ENCODE assay signal across 13 cellular contexts in the genomic region with DNA sequence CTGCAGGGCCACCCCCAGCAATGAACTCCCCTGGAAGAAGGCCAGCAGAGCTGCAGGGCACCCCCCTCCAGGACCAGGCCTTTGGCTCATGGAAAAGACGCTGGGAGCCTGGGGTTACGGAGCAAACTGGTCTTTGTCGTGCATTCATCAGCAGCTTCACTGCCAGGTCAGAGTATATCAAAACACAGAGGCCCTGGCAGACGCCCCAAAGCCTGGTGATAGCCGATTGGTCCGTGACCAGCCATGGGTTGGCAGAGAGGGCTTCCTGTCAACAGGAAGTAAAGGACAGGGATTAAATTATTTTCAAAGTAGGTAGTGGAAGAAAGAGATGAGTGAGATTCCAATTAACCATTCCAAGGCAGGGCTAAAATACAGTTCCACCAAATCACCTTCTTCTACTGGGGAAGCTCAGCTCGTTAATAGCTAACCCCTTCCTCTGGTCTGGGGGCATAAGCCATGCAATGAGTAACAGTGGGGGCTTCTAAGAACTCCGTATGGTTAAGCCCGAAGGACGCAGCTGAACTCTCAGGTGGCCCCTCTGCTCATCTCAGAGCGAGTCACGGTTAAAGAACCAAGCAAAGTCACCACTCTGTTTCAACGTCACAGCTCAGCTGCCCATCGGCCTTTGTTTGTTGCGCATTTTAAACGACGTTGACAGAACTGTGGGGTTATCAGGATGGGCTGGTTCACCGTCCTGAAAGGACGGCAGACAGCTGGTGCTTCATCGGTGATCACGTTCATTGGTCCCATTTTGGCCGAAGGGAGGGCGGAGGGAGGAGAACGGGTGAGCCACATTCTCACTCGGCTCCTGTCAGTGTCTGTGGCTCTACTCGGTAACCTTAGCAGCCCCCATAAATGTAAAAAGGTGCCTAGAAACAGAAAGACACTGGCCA. TPM values are rescaled to one million over a fixed set of nuclear protein-coding genes. Genes with fewer than 3 reads are reported as not detected.
DNase-seq lines count a peak whose midpoint lies in the region; ATAC-seq and TF ChIP-seq lines count a peak whose summit lies in the region.
"Had no signal": no experiment of that assay in that cellular context is flagged by ENCODE, and none has a peak within 500 bp of the region (broad histone marks: within the 10 kb centered on the region; RNA-seq: fewer than 3 reads in every experiment).

No MANE protein-coding gene starts in this region.

- H3K4me1 Mint-ChIP-seq in endodermal cell (peaks cover 18% of the 10 kb centered on the region), nephron (peaks cover 10% of the 10 kb centered on the region)

- TF ChIP-seq CTCF in SK-N-SH (IDR thresholded peaks at IDR 0.05) (no peak), endodermal cell (conservative IDR thresholded peaks at IDR 0.05) (no peak), nephron (IDR thresholded peaks at IDR 0.05; ENCODE audit: unreplicated experiment in 3 of 3) (no peak), uterus (IDR thresholded peaks at IDR 0.05) (no peak), foreskin fibroblast (IDR thresholded peaks at IDR 0.05; ENCODE audit: low read depth, low read length) (no peak)

- no peak for TF ChIP-seq RAD21 in SK-N-SH (IDR thresholded peaks at IDR 0.05; ENCODE audit: low read length)

- H3K27me3 ChIP-seq in SK-N-SH (ENCODE audit: insufficient read depth) (peaks cover 37% of the 10 kb centered on the region), endodermal cell (ENCODE audit: control insufficient read depth, insufficient read depth, low read length, poor library complexity, severe bottlenecking) (peaks cover 6% of the 10 kb centered on the region), uterus (no peaks in the 10 kb centered on the region)
- H3K27me3 ChIP-seq: cardiac muscle cell, SJSA1 had no signal

- POLR2A ChIA-PET in SK-N-SH (lab: Yijun Ruan, JAX) = no interaction called here

- H3K4me2 ChIP-seq in SK-N-SH = no peak overlapping the region
- H3K4me2 ChIP-seq: A549 had no signal

- TF ChIP-seq POLR2A in uterus (IDR thresholded peaks at IDR 0.05) = no peak

- H3K9me3 ChIP-seq in SK-N-SH = no peaks in the 10 kb centered on the region
- H3K9me3 ChIP-seq in endodermal cell (ENCODE audit: control insufficient read depth, low read length) = no peaks in the 10 kb centered on the region
- H3K9me3 ChIP-seq in uterus = no peaks in the 10 kb centered on the region
- H3K9me3 ChIP-seq: A549, SJSA1 had no signal

- DNase-seq in SK-N-SH (peak; percentile 77), endodermal cell (no peak), uterus (peak; percentile 35 to 49), HT-29 (ENCODE audit: low spot score) (no peak), NCI-H1417 (lab: John Stamatoyannopoulos, UW) (no peak), foreskin fibroblast (no peak)
- DNase-seq: activated B cell treated with CpG ODN at 0.5 μM for 24 hours; activated T-cell treated with anti-CD3 and anti-CD28 coated beads, Interleukin-2, amount 50 U/mL, for 48 hours had no signal

- H3K79me2 ChIP-seq in SK-N-SH (ENCODE audit: insufficient read depth) = no peaks in the 10 kb centered on the region

- no peak overlapping the region for H2AFZ ChIP-seq in SK-N-SH (ENCODE audit: low read depth)

- intact Hi-C loops in uterus (cut with DNase I; ENCODE audit: low total_unique reads) = no loop called here

- H3K36me3 ChIP-seq in SK-N-SH (replicated peaks in 1 of 2; ENCODE audit: control insufficient read depth in 1 of 2, insufficient read depth in 2 of 2, low read length in 1 of 2) = no peaks in the 10 kb centered on the region
- H3K36me3 ChIP-seq in endodermal cell (ENCODE audit: control insufficient read depth, insufficient read depth, low read length) = no peaks in the 10 kb centered on the region
- H3K36me3 ChIP-seq in uterus = no peaks in the 10 kb centered on the region
- H3K36me3 ChIP-seq: cardiac muscle cell, SJSA1 had no signal

- H3F3A ChIP-seq in SK-N-SH (replicated peaks; ENCODE audit: insufficient read depth) = no peaks in the 10 kb centered on the region

- H3K9me2 ChIP-seq in SK-N-SH = no peaks in the 10 kb centered on the region

- no peak for TF ChIP-seq EP300 in SK-N-SH (IDR thresholded peaks at IDR 0.05; ENCODE audit: borderline replicate concordance in 1 of 2, low read depth in 1 of 2, low read length in 1 of 2)

- no peak for ATAC-seq in SK-N-SH treated with all-trans-retinoic acid at 6 μM for 48 hours
- ATAC-seq: A549 had no signal

- whole genome bisulfite sequencing in SK-N-SH (ENCODE audit: low lambda C conversion rate) = 63% methylated on average over 26 of the region's 26 CpGs
- WGBS in endodermal cell (ENCODE audit: insufficient coverage in 1 of 2, insufficient read length in 1 of 2), 2 experiments = 65 to 74% methylated on average over 20 to 26 of the region's 26 CpGs

- H3K27me3 Mint-ChIP-seq in endodermal cell (ENCODE audit: insufficient read depth) (peaks cover 24% of the 10 kb centered on the region), nephron (ENCODE audit: low read depth) (peaks cover 24% of the 10 kb centered on the region)
- H3K27me3 Mint-ChIP-seq: activated B cell treated with CpG ODN at 0.5 μM for 24 hours had no signal

- no peaks in the 10 kb centered on the region for H3K36me3 Mint-ChIP-seq in endodermal cell (ENCODE audit: low read depth)
- no peaks in the 10 kb centered on the region for H3K36me3 Mint-ChIP-seq in nephron (ENCODE audit: low read depth)

- H3K9ac ChIP-seq in SK-N-SH (no peak overlapping the region), endodermal cell (ENCODE audit: extremely low read depth, low read length, poor library complexity, severe bottlenecking) (no peak overlapping the region)

- peaks cover 0 to 22% of the 10 kb centered on the region in 2 experiments; a peak in 1 of 4 replicates for H3K4me1 ChIP-seq in SK-N-SH (ENCODE audit: control insufficient read depth in 1 of 2, insufficient read depth in 2 of 2, low read depth in 1 of 2, low read length in 1 of 2)
- H3K4me1 ChIP-seq in endodermal cell (ENCODE audit: control insufficient read depth, insufficient read depth, low read length) = no peaks in the 10 kb centered on the region
- peaks cover 0 to 8% of the 10 kb centered on the region in 2 donors for H3K4me1 ChIP-seq in uterus
- H3K4me1 ChIP-seq: SJSA1 had no signal

- H3K4me3 ChIP-seq in SK-N-SH (ENCODE audit: low read depth in 2 of 2, low read length in 1 of 2) (no peak overlapping the region), endodermal cell (ENCODE audit: low read length) (no peak overlapping the region), uterus (peak overlapping the region in 1 of 2 donors; percentile 12), foreskin fibroblast (ENCODE audit: low read depth in 1 of 2, low read length in 2 of 2) (no peak overlapping the region)
- H3K4me3 ChIP-seq: A549, cardiac muscle cell, SJSA1 had no signal

- CTCF ChIA-PET in SK-N-SH (lab: Yijun Ruan, JAX) = interaction anchor here (1.1 to 1.7 kb wide), 6 partner anchors 8 to 109 kb away, joined by 3 to 5 read pairs (median 4); partner anchors contain the start of gene PRKAG2

- H3K27ac Mint-ChIP-seq in endodermal cell = no peak overlapping the region
- H3K27ac Mint-ChIP-seq in nephron = peak overlapping the region in 2 of 3 experiments; percentile 60 to 80
- H3K27ac Mint-ChIP-seq: activated B cell treated with CpG ODN at 0.5 μM for 24 hours had no signal

- no peak overlapping the region for H3K4me3 Mint-ChIP-seq in endodermal cell
- H3K4me3 Mint-ChIP-seq in nephron = peak overlapping the region in 1 of 3 experiments; percentile 19
- H3K4me3 Mint-ChIP-seq: activated B cell treated with CpG ODN at 0.5 μM for 24 hours had no signal

- no peaks in the 10 kb centered on the region for H3K9me3 Mint-ChIP-seq in endodermal cell
- no peaks in the 10 kb centered on the region for H3K9me3 Mint-ChIP-seq in nephron
- H3K9me3 Mint-ChIP-seq: activated B cell treated with CpG ODN at 0.5 μM for 24 hours had no signal

- no peaks in the 10 kb centered on the region for H4K20me1 ChIP-seq in SK-N-SH (ENCODE audit: insufficient read depth)

- H3K27ac ChIP-seq in SK-N-SH (ENCODE audit: low read depth in 2 of 2, low read length in 1 of 2) (peak overlapping the region in 1 of 2 experiments; percentile 79; a peak in 2 of 4 replicates), endodermal cell (ENCODE audit: low read depth, low read length) (peak overlapping the region; percentile 45), uterus (peak overlapping the region; percentile 49 to 65)
- H3K27ac ChIP-seq: A549, cardiac muscle cell, SJSA1 had no signal

TF ChIP-seq in SK-N-SH, 30 proteins besides CTCF, POLR2A, EP300 and RAD21 (continues in another document):
- TF ChIP-seq, protein P1, sequence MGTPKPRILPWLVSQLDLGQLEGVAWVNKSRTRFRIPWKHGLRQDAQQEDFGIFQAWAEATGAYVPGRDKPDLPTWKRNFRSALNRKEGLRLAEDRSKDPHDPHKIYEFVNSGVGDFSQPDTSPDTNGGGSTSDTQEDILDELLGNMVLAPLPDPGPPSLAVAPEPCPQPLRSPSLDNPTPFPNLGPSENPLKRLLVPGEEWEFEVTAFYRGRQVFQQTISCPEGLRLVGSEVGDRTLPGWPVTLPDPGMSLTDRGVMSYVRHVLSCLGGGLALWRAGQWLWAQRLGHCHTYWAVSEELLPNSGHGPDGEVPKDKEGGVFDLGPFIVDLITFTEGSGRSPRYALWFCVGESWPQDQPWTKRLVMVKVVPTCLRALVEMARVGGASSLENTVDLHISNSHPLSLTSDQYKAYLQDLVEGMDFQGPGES (IDR thresholded peaks at IDR 0.05; ENCODE audit: low read depth, low read length) = no peak
- TF ChIP-seq RFX5 (IDR thresholded peaks at IDR 0.05; ENCODE audit: low read length) = no peak
- TF ChIP-seq NRF1 (IDR thresholded peaks at IDR 0.05; ENCODE audit: low read depth, low read length) = no peak
- no peak for TF ChIP-seq RCOR1 (IDR thresholded peaks at IDR 0.05; ENCODE audit: low read length)

TF ChIP-seq in SK-N-SH treated with all-trans-retinoic acid at 6 μM for 48 hours, 23 proteins besides CTCF, POLR2A, EP300 and RAD21 (continues in another document):
- TF ChIP-seq OSR1 (CRISPR knock-in tag; IDR thresholded peaks at IDR 0.05) = no peak
- TF ChIP-seq CSDC2 (CRISPR knock-in tag; IDR thresholded peaks at IDR 0.05) = no peak
- TF ChIP-seq ZNF8 (CRISPR knock-in tag; IDR thresholded peaks at IDR 0.05) = no peak
- no peak for TF ChIP-seq ZNF70 (CRISPR knock-in tag; IDR thresholded peaks at IDR 0.05)
- TF ChIP-seq RARB (CRISPR knock-in tag; IDR thresholded peaks at IDR 0.05) = no peak

RNA-seq across cellular contexts. Expression of gene PRKAG2, which starts 8.8 kb away (rescaled TPM):
- polyA plus RNA-seq in SK-N-SH (2012; rRNA removed) = 51.6 and 62.0 TPM in 2 replicates
- 62.5 and 87.1 TPM in 2 replicates for polyA plus RNA-seq in SK-N-SH (2012; cell fraction: cytosol; rRNA removed)
- 49.2 and 76.3 TPM in 2 replicates for polyA plus RNA-seq in SK-N-SH (2012; cell fraction: nucleus; rRNA removed)
- total RNA-seq in endodermal cell (10 to 100 TPM; 17.2 to 20.7 TPM), uterus (10 to 100 TPM; 15.1 to 66.2 (median 33.6) TPM)
- polyA plus RNA-seq in endodermal cell (2013, experiment 1 of 2) = 13.3 TPM
- polyA plus RNA-seq in endodermal cell (2013, experiment 2 of 2) = 15.2 TPM
- 5.0 and 5.4 TPM in 2 replicates for total RNA-seq in HT-29 (2014; rRNA removed; shearing (Covaris generic))

Comparison
In these comparisons a context has a peak if more than half of its experiments do, and no peak if none do; other contexts are left out.
1. DNase-seq: peak in SK-N-SH (single experiment) and uterus (2 of 2); none in endodermal cell (single experiment), HT-29 (single experiment), NCI-H1417 (0 of 3) and foreskin fibroblast (0 of 2).